Comparison of ENCODE assay signal across 8 cellular contexts in genomic region chr2:110677530-110678456, GRCh38. TPM values are rescaled to one million over a fixed set of nuclear protein-coding genes. Genes with fewer than 3 reads are reported as not detected.
DNase-seq lines count a peak whose midpoint lies in the region; ATAC-seq and TF ChIP-seq lines count a peak whose summit lies in the region.

Gene BUB1 (minus strand): TSS chr2:110678063. CDS start chr2:110677995, 68 bp downstream.

- H3K36me3 Mint-ChIP-seq in chondrocyte (ENCODE audit: low read depth) = no peaks in the 10 kb centered on the region

- peak within 1 kb of the TSS; percentile 99 for H3K27ac Mint-ChIP-seq in chondrocyte (ENCODE audit: unreplicated experiment)

- peaks cover 35% of the 10 kb centered on the region for H3K4me1 Mint-ChIP-seq in chondrocyte (ENCODE audit: low read depth)

- H3K4me3 ChIP-seq in kidney epithelial cell (ENCODE audit: low read depth, low read length) = peak within 1 kb of the TSS; percentile 91

- TF ChIP-seq POLR2A in GM19099 (IDR thresholded peaks at IDR 0.05; ENCODE audit: extremely low read depth, insufficient read length, low read depth) = peak; percentile 86

- DNase-seq in AG20443 (ENCODE audit: low spot score) = peak; percentile 100
- DNase-seq in NCI-H510A (lab: John Stamatoyannopoulos, UW) = peak; percentile 96
- DNase-seq in activated CD4-positive, alpha-beta T cell treated with anti-CD3 and anti-CD28 coated beads for 1 hour = peak; percentile 92
- peak; percentile 98 for DNase-seq in chondrocyte (ENCODE audit: low spot score)
- DNase-seq in kidney epithelial cell (ENCODE audit: low read depth) = peak; percentile 83
- peak; percentile 92 to 93 for DNase-seq in stimulated activated CD4-positive, alpha-beta T cell treated with anti-CD3 and anti-CD28 coated beads, Interleukin-15, amount 100 ng/mL, for 48 hours (ENCODE audit: low read depth in 2 of 2)

- H3K9me3 Mint-ChIP-seq in chondrocyte (ENCODE audit: low read depth) = no peaks in the 10 kb centered on the region

- H3K36me3 ChIP-seq in kidney epithelial cell (ENCODE audit: control insufficient read depth, insufficient read depth, low read length) = no peaks in the 10 kb centered on the region

- H3K4me3 Mint-ChIP-seq in chondrocyte (ENCODE audit: unreplicated experiment) = peak within 1 kb of the TSS; percentile 100

- TF ChIP-seq CTCF in chondrocyte (IDR thresholded peaks at IDR 0.05) = no peak
- no peak for TF ChIP-seq CTCF in kidney epithelial cell (IDR thresholded peaks at IDR 0.05; ENCODE audit: insufficient read depth, low read length, poor library complexity, severe bottlenecking)

- no peaks in the 10 kb centered on the region for H3K27me3 Mint-ChIP-seq in chondrocyte (ENCODE audit: low read depth)

- peak; percentile 77 for ATAC-seq in HG03432 (IDR thresholded peaks at IDR 0.05; ENCODE audit: unreplicated experiment)

- no peaks in the 10 kb centered on the region for H3K27me3 ChIP-seq in kidney epithelial cell (ENCODE audit: control insufficient read depth, insufficient read depth, low read length)

RNA-seq across cellular contexts. Expression of gene BUB1, which starts in this region (rescaled TPM):
- total RNA-seq in chondrocyte (7.1 to 7.8 TPM (median 7.6 TPM) in 3 replicates), kidney epithelial cell (10.2 TPM in 2 replicates)

Comparison
In these comparisons a context has a peak if more than half of its experiments do, and no peak if none do; other contexts are left out.
1. Peak in every context shown above with its lines: DNase-seq, ATAC-seq and H3K4me3 ChIP-seq.